ENCODE assay signal across 9 cellular contexts in the genomic region with DNA sequence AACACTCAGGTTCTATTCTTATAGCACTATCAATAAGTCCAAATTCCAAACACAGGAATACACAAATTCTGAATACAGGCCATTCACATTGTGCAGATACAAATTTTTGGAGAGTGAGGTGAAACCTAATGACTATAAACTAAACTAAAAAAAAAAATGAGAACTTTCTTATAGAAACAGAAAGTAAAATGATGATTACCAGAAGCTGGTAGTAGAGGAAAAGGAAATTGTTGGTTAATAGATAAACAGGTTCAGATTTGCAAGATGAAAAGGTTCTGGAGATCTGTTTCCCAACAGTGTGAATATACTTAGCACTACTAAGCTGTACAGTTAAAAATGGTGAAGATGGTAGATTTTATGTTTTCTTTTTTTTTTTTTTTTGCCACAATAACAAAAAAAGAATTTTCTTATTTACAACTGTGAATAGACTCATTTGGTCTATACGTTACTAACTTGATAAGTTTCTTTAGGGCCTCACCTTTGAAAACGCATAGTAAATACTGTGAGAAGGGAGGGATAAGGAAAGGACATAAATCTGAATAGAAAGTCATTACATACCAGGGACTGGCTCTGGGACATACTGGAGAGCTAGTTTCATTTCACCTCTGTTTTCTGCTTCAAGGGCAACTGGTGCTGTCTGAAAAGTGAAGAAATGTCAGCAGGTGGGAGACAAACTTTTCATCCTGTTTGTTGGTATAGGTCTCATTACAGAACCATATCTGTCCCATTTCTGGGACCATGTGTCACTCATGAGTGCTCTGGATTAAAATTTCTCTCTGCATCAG. TPM values are rescaled to one million over a fixed set of nuclear protein-coding genes. Genes with fewer than 3 reads are reported as not detected.
DNase-seq lines count a peak whose midpoint lies in the region; ATAC-seq and TF ChIP-seq lines count a peak whose summit lies in the region.
"Had no signal": no experiment of that assay in that cellular context is flagged by ENCODE, and none has a peak within 500 bp of the region (broad histone marks: within the 10 kb centered on the region; RNA-seq: fewer than 3 reads in every experiment).

No MANE protein-coding gene starts in this region.

- intact Hi-C loops in OCI-LY7 (cut with micrococcal nuclease; ENCODE audit: unreplicated experiment), result loop anchor here (10.0 kb wide), 1 partner anchor 125 kb away; no protein-coding TSS in a partner anchor

- no peaks in the 10 kb centered on the region for H3K36me3 ChIP-seq in OCI-LY3 (replicated peaks; ENCODE audit: low read depth, low read length)
- no peaks in the 10 kb centered on the region for H3K36me3 ChIP-seq in OCI-LY7 (ENCODE audit: insufficient read depth, low read length)

- H3K27ac ChIP-seq in OCI-LY3 (ENCODE audit: low read length), result peak overlapping the region; percentile 50
- no peak overlapping the region for H3K27ac ChIP-seq in OCI-LY7 (ENCODE audit: low read depth, low read length, poor library complexity, severe bottlenecking)

- H3K4me1 Mint-ChIP-seq in activated T-cell treated with anti-CD3 and anti-CD28 coated beads, Interleukin-2, amount 50 U/mL, for 4 hours (ENCODE audit: low read depth), result peaks cover 35% of the 10 kb centered on the region
- H3K4me1 Mint-ChIP-seq in stimulated activated effector memory CD8-positive, alpha-beta T cell treated with anti-CD3 and anti-CD28 coated beads, Interleukin-12 subunit alpha, Interleukin-12 subunit beta, amount 100 ng/mL, for 72 hours, result peaks cover 34% of the 10 kb centered on the region

- POLR2A ChIA-PET in OCI-LY7 (lab: Charles Lee), result interaction anchor here (0.7 to 1.2 kb wide), 3 partner anchors 27 to 97 kb away, joined by 3 read pairs; no protein-coding TSS in a partner anchor

- H3K4me3 ChIP-seq in OCI-LY3 (ENCODE audit: low read length) (peak overlapping the region; percentile 44), OCI-LY7 (ENCODE audit: low read depth, low read length, poor library complexity, severe bottlenecking) (no peak overlapping the region)

- TF ChIP-seq CTCF in OCI-LY3 (IDR thresholded peaks at IDR 0.05; ENCODE audit: low read depth, low read length), result no peak
- TF ChIP-seq CTCF in OCI-LY7 (conservative IDR thresholded peaks at IDR 0.05; ENCODE audit: low read length), result no peak

- no peaks in the 10 kb centered on the region for H3K27me3 ChIP-seq in OCI-LY3 (ENCODE audit: low read depth, low read length)

- no peak for DNase-seq in activated T-cell treated with anti-CD3 and anti-CD28 coated beads, Interleukin-2, amount 50 U/mL, for 4 hours
- DNase-seq in activated T-cell treated with anti-CD3 and anti-CD28 coated beads, Interleukin-2, amount 50 U/mL, for 48 hours, result no peak
- no peak for DNase-seq in stimulated activated effector memory CD8-positive, alpha-beta T cell treated with anti-CD3 and anti-CD28 coated beads, Interleukin-12 subunit alpha, Interleukin-12 subunit beta, amount 100 ng/mL, for 72 hours (ENCODE audit: low spot score in 2 of 2)
- DNase-seq in OCI-LY7 (ENCODE audit: low spot score) (no peak), DMS79 (lab: John Stamatoyannopoulos, UW) (no peak)
- DNase-seq in stimulated activated CD4-positive, alpha-beta T cell treated with anti-CD3 and anti-CD28 coated beads, Interleukin-4, amount 100 ng/mL, for 24 hours, result no peak
- DNase-seq: NCI-H1436 treated with DMSO at 0.1 percent for 48 hours had no signal

- CTCF ChIA-PET in OCI-LY7 (lab: Charles Lee; ENCODE audit: unreplicated experiment), result no interaction called here

- H3K79me2 ChIP-seq in OCI-LY3 (ENCODE audit: low read length) (no peaks in the 10 kb centered on the region), OCI-LY7 (ENCODE audit: insufficient read depth, low read depth, low read length) (no peaks in the 10 kb centered on the region)

- H2AFZ ChIP-seq in OCI-LY3 (ENCODE audit: low read depth, low read length), result peak overlapping the region; percentile 60
- no peak overlapping the region for H2AFZ ChIP-seq in OCI-LY7 (ENCODE audit: low read length)

- H3K9me2 ChIP-seq in OCI-LY7 (ENCODE audit: insufficient read depth, low read length), result no peaks in the 10 kb centered on the region

- H3K4me2 ChIP-seq in OCI-LY3 (ENCODE audit: low read length), result peak overlapping the region; percentile 61
- no peak overlapping the region for H3K4me2 ChIP-seq in OCI-LY7 (ENCODE audit: low read length)

- H4K20me1 ChIP-seq in OCI-LY3 (ENCODE audit: insufficient read depth, low read length) (no peaks in the 10 kb centered on the region), OCI-LY7 (ENCODE audit: insufficient read depth, low read length) (no peaks in the 10 kb centered on the region)

- H3K27ac Mint-ChIP-seq in stimulated activated effector memory CD8-positive, alpha-beta T cell treated with anti-CD3 and anti-CD28 coated beads, Interleukin-12 subunit alpha, Interleukin-12 subunit beta, amount 100 ng/mL, for 72 hours, result peak overlapping the region; percentile 58

- ATAC-seq in activated T-cell treated with anti-CD3 and anti-CD28 coated beads, Interleukin-2, amount 50 U/mL, for 4 hours, result peak; percentile 53 to 59
- ATAC-seq in HG02840 (IDR thresholded peaks at IDR 0.05; ENCODE audit: low FRiP score, unreplicated experiment), result peak; percentile 84
- ATAC-seq in stimulated activated effector memory CD8-positive, alpha-beta T cell treated with anti-CD3 and anti-CD28 coated beads, Interleukin-12 subunit alpha, Interleukin-12 subunit beta, amount 100 ng/mL, for 72 hours, result peak; percentile 65

- H3K36me3 Mint-ChIP-seq in activated T-cell treated with anti-CD3 and anti-CD28 coated beads, Interleukin-2, amount 50 U/mL, for 4 hours (ENCODE audit: insufficient read depth), result peaks cover 14% of the 10 kb centered on the region
- H3K36me3 Mint-ChIP-seq in stimulated activated effector memory CD8-positive, alpha-beta T cell treated with anti-CD3 and anti-CD28 coated beads, Interleukin-12 subunit alpha, Interleukin-12 subunit beta, amount 100 ng/mL, for 72 hours, result peaks cover under 1% of the 10 kb centered on the region

- no peaks in the 10 kb centered on the region for H3K27me3 Mint-ChIP-seq in activated T-cell treated with anti-CD3 and anti-CD28 coated beads, Interleukin-2, amount 50 U/mL, for 4 hours (ENCODE audit: low read depth)

- H3K9me3 ChIP-seq in OCI-LY3 (ENCODE audit: insufficient read depth, low read length), result no peaks in the 10 kb centered on the region
- no peaks in the 10 kb centered on the region for H3K9me3 ChIP-seq in OCI-LY7 (ENCODE audit: low read length)

- peak overlapping the region; percentile 42 for H3K4me3 Mint-ChIP-seq in activated T-cell treated with anti-CD3 and anti-CD28 coated beads, Interleukin-2, amount 50 U/mL, for 4 hours
- H3K4me3 Mint-ChIP-seq in stimulated activated effector memory CD8-positive, alpha-beta T cell treated with anti-CD3 and anti-CD28 coated beads, Interleukin-12 subunit alpha, Interleukin-12 subunit beta, amount 100 ng/mL, for 72 hours, result peak overlapping the region; percentile 39

- no TSS peak for BruUV-seq in OCI-LY7 (replicated peaks; lab: Mats Ljungman, UMichigan)

- H3K4me1 ChIP-seq in OCI-LY3 (ENCODE audit: low read length) (peaks cover 36% of the 10 kb centered on the region), OCI-LY7 (ENCODE audit: insufficient read depth, low read length, poor library complexity, severe bottlenecking) (no peaks in the 10 kb centered on the region)

- no peaks in the 10 kb centered on the region for H3K9me3 Mint-ChIP-seq in activated T-cell treated with anti-CD3 and anti-CD28 coated beads, Interleukin-2, amount 50 U/mL, for 4 hours
- H3K9me3 Mint-ChIP-seq in stimulated activated effector memory CD8-positive, alpha-beta T cell treated with anti-CD3 and anti-CD28 coated beads, Interleukin-12 subunit alpha, Interleukin-12 subunit beta, amount 100 ng/mL, for 72 hours, result no peaks in the 10 kb centered on the region

- H3K9ac ChIP-seq in OCI-LY3 (ENCODE audit: low read length), result peak overlapping the region; percentile 3; the same call in 1 of the 2 replicates

RNA-seq across cellular contexts. Expression of a gene that starts 14.2 kb away (rescaled TPM):
- not detected for total RNA-seq in activated T-cell treated with anti-CD3 and anti-CD28 coated beads, Interleukin-2, amount 50 U/mL, for 4 hours
- not detected in 2 replicates for total RNA-seq in OCI-LY7 (2014; rRNA removed; shearing (Covaris generic))
- total RNA-seq in OCI-LY7 (2022), result 0.23 TPM in 1 of 2 replicates, not detected in the other

RNA-seq across cellular contexts. Expression of a gene that starts 35.2 kb away (rescaled TPM):
- total RNA-seq in activated T-cell treated with anti-CD3 and anti-CD28 coated beads, Interleukin-2, amount 50 U/mL, for 4 hours, result 10 to 100 TPM; 28.9 to 31.9 (median 31.1) TPM
- total RNA-seq in OCI-LY7 (2014; rRNA removed; shearing (Covaris generic)), result 120 and 128 TPM in 2 replicates
- total RNA-seq in OCI-LY7 (2022), result 82.1 and 82.9 TPM in 2 replicates

RNA-seq across cellular contexts. Expression of a gene that starts 52.4 kb away (rescaled TPM):
- 10 to 100 TPM; 80.7 to 86.5 (median 81.1) TPM for total RNA-seq in activated T-cell treated with anti-CD3 and anti-CD28 coated beads, Interleukin-2, amount 50 U/mL, for 4 hours
- 16.8 and 16.9 TPM in 2 replicates for total RNA-seq in OCI-LY7 (2014; rRNA removed; shearing (Covaris generic))
- total RNA-seq in OCI-LY7 (2022), result 25.6 and 25.7 TPM in 2 replicates
